In the genomic region with DNA sequence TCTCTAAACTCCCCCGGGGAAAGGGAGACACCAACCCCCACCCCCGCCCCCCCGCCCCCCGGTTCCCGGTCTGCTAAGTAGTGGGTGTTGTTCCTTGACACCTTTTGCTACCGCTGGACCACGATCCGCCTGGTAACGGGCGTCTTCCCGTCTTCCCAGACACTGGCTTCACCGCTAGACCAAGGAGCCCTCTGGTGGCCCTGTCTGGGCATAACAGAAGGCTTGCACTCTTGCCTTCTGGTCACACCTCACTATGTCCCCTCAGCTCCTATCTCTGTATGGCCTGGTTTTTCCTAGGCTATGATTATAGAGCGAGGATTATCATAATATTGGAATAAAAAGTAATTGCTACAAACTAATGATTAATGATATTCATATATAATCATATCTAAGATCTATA, we compare ENCODE assay signal across 8 cellular contexts. TPM values are rescaled to one million over a fixed set of nuclear protein-coding genes. Genes with fewer than 3 reads are reported as not detected.
DNase-seq lines count a peak whose midpoint lies in the region; ATAC-seq and TF ChIP-seq lines count a peak whose summit lies in the region.
"Not testable (repeated sequence)": the region's sequence is repeated elsewhere in the genome, so short reads cannot be mapped to it uniquely, and the experiment has no call there.

No MANE protein-coding gene starts in this region.

- not testable (repeated sequence) for H3K9ac ChIP-seq in GM23248

- peaks cover 62% of the 10 kb centered on the region for H3K36me3 Mint-ChIP-seq in activated CD4-positive, alpha-beta T cell treated with anti-CD3 and anti-CD28 coated beads for 36 hours (ENCODE audit: low read depth)
- peaks cover 13% of the 10 kb centered on the region in 2 donors for H3K36me3 Mint-ChIP-seq in naive B cell

- not testable (repeated sequence) for H3K9me3 ChIP-seq in GM23248 (ENCODE audit: low read depth); gastroesophageal sphincter

- peaks cover 51% of the 10 kb centered on the region for H3K36me3 ChIP-seq in GM23248 (ENCODE audit: low read depth)
- peaks cover 73% of the 10 kb centered on the region for H3K36me3 ChIP-seq in brain microvascular endothelial cell (replicated peaks)
- peaks cover 0 to 97% of the 10 kb centered on the region in 2 donors for H3K36me3 ChIP-seq in gastroesophageal sphincter

- not testable (repeated sequence) for H3K27me3 ChIP-seq in GM23248 (replicated peaks; ENCODE audit: insufficient read depth); brain microvascular endothelial cell (replicated peaks); gastroesophageal sphincter

- intact Hi-C loops in activated CD4-positive, alpha-beta T cell treated with anti-CD3 and anti-CD28 coated beads for 36 hours (cut with DNase I, micrococcal nuclease) = loop anchor here in 1 of 2 experiments (5.0 kb wide), 1 partner anchor 42 kb away; no protein-coding TSS in a partner anchor

- H3K4me2 ChIP-seq in GM23248 (ENCODE audit: unreplicated experiment) = not testable (repeated sequence)

- not testable (repeated sequence) for H2AFZ ChIP-seq in GM23248

- H3K27ac Mint-ChIP-seq in activated CD4-positive, alpha-beta T cell treated with anti-CD3 and anti-CD28 coated beads for 36 hours = not testable (repeated sequence)
- peak overlapping the region in 3 of 6 donors; percentile 44 to 87 (median 65) for H3K27ac Mint-ChIP-seq in naive B cell

- H3F3A ChIP-seq in GM23248 (ENCODE audit: insufficient read depth) = peaks cover 30% of the 10 kb centered on the region

- TF ChIP-seq EP300 in gastroesophageal sphincter (IDR thresholded peaks at IDR 0.05) = not testable (repeated sequence)

- not testable (repeated sequence) for H3K4me3 ChIP-seq in GM23248; brain microvascular endothelial cell (ENCODE audit: low read depth, low read length); gastroesophageal sphincter

- not testable (repeated sequence) for H4K20me1 ChIP-seq in GM23248 (ENCODE audit: insufficient read depth)

- TF ChIP-seq CTCF in brain microvascular endothelial cell (IDR thresholded peaks at IDR 0.05; ENCODE audit: low read depth, low read length, missing control alignments) (peak; percentile 54), gastroesophageal sphincter (IDR thresholded peaks at IDR 0.05) (peak in 3 of 4 experiments; percentile 38 to 43 (median 39))

- not testable (repeated sequence) for H3K4me3 Mint-ChIP-seq in activated CD4-positive, alpha-beta T cell treated with anti-CD3 and anti-CD28 coated beads for 36 hours; naive B cell

- H3K4me1 ChIP-seq in GM23248 (ENCODE audit: insufficient read depth); gastroesophageal sphincter: not testable (repeated sequence)

- H3K9me2 ChIP-seq in GM23248 (ENCODE audit: insufficient read depth) = not testable (repeated sequence)

- in situ Hi-C loops in GM23248 (cut with MboI); brain microvascular endothelial cell (cut with HindIII; ENCODE audit: low pct_ligation_motif_present, low sequenced_read_pairs): not testable (repeated sequence)

- not testable (repeated sequence) for TF ChIP-seq POLR2A in gastroesophageal sphincter (IDR thresholded peaks at IDR 0.05)

- POLR2A ChIA-PET in activated CD4-positive, alpha-beta T cell treated with anti-CD3 and anti-CD28 coated beads for 36 hours (lab: Charles Lee) = not testable (repeated sequence)

- not testable (repeated sequence) for ATAC-seq in activated CD4-positive, alpha-beta T cell treated with anti-CD3 and anti-CD28 coated beads for 36 hours; gastroesophageal sphincter; naive B cell (ENCODE audit: low read depth in 2 of 2)

- WGBS in GM23248 (ENCODE audit: low coverage in 1 of 2, low lambda C conversion rate in 2 of 2, missing lambda C conversion rate in 2 of 2), 2 experiments = 42 to 49% methylated on average over 8 to 13 of the region's 13 CpGs
- 34% methylated on average over 3 of the region's 13 CpGs; no CpG with 5 or more reads in 1 of the 2 donors for WGBS in gastroesophageal sphincter (ENCODE audit: low coverage in 1 of 2), 2 donors

- CTCF ChIA-PET in activated CD4-positive, alpha-beta T cell treated with anti-CD3 and anti-CD28 coated beads for 36 hours (lab: Charles Lee) = not testable (repeated sequence)

- H3K9me3 Mint-ChIP-seq in activated CD4-positive, alpha-beta T cell treated with anti-CD3 and anti-CD28 coated beads for 36 hours (ENCODE audit: low read depth); naive B cell: not testable (repeated sequence)

- H3K27ac ChIP-seq in GM23248, brain microvascular endothelial cell, gastroesophageal sphincter: not testable (repeated sequence)

- H3K79me2 ChIP-seq in GM23248 (ENCODE audit: insufficient read depth) = peaks cover 81% of the 10 kb centered on the region

- H3K27me3 Mint-ChIP-seq in activated CD4-positive, alpha-beta T cell treated with anti-CD3 and anti-CD28 coated beads for 36 hours; naive B cell: not testable (repeated sequence)

- H3K4me1 Mint-ChIP-seq in activated CD4-positive, alpha-beta T cell treated with anti-CD3 and anti-CD28 coated beads for 36 hours = peaks cover 35% of the 10 kb centered on the region
- H3K4me1 Mint-ChIP-seq in naive B cell = peaks cover 7 to 16% (median 9%) of the 10 kb centered on the region in 3 donors

- DNase-seq in CD1c-positive myeloid dendritic cell (ENCODE audit: extremely low spot score) (peak; percentile 13), GM23248 (peak; percentile 60), NCI-H69 (lab: John Stamatoyannopoulos, UW) (peak; percentile 16), brain microvascular endothelial cell (peak; percentile 51), naive B cell (peak; percentile 18)
- DNase-seq in activated CD4-positive, alpha-beta T cell treated with anti-CD3 and anti-CD28 coated beads for 36 hours = peak; percentile 55
- DNase-seq in stimulated activated CD8-positive, alpha-beta memory T cell treated with anti-CD3 and anti-CD28 coated beads, Interleukin-4, amount 100 ng/mL, for 48 hours = peak; percentile 41

RNA-seq across cellular contexts. Expression of a gene that starts 19.3 kb away (rescaled TPM):
- 80.3 and 118 TPM in 2 replicates for total RNA-seq in GM23248 (2014; rRNA removed; shearing (Covaris generic))
- polyA plus RNA-seq in GM23248 (2016; fragmentation: Nextera tagmentation; extraction: Ambion mirVana) = 37.5 and 38.1 TPM in 2 replicates
- total RNA-seq in activated CD4-positive, alpha-beta T cell treated with anti-CD3 and anti-CD28 coated beads for 36 hours = 10 to 100 TPM; 36.7 to 38.5 TPM
- 100 to 1,000 TPM in 1 of 4 donors, 10 to 100 TPM in 3; 54.8 to 126 (median 74.1) TPM for total RNA-seq in gastroesophageal sphincter
- 10 to 100 TPM in 1 of 6 donors, 1 to 10 TPM in 4, under 1 TPM in 1; 0.17 to 13.6 (median 4.8) TPM for polyA plus RNA-seq in naive B cell (ENCODE audit: low read depth in 6 of 6)

RNA-seq across cellular contexts. Expression of a gene that starts 47.8 kb away (rescaled TPM):
- 69.6 and 83.3 TPM in 2 replicates for total RNA-seq in GM23248 (2014; rRNA removed; shearing (Covaris generic))
- polyA plus RNA-seq in GM23248 (2016; fragmentation: Nextera tagmentation; extraction: Ambion mirVana) (48.3 and 49.4 TPM in 2 replicates), naive B cell (ENCODE audit: low read depth in 6 of 6) (10 to 100 TPM; 17.4 to 41.3 (median 27.8) TPM)
- total RNA-seq in activated CD4-positive, alpha-beta T cell treated with anti-CD3 and anti-CD28 coated beads for 36 hours = 100 to 1,000 TPM; 110 to 111 TPM
- 10 to 100 TPM; 33.1 to 61.5 (median 49.9) TPM for total RNA-seq in gastroesophageal sphincter
